26 cellular contexts compared by ENCODE assay signal in genomic region chr5:51646482-51646881, GRCh38.
"Had no signal": no experiment of that assay in that cellular context is flagged by ENCODE, and none has a peak within 500 bp of the region (broad histone marks: within the 10 kb centered on the region; RNA-seq: fewer than 3 reads in every experiment).

No MANE protein-coding gene starts in this region.

- H3K27ac ChIP-seq: colonic mucosa, coronary artery, dorsolateral prefrontal cortex, epithelial cell of prostate, esophagus muscularis mucosa, esophagus squamous epithelium, foreskin keratinocyte, gastrocnemius medialis, gastroesophageal sphincter, heart left ventricle, heart right ventricle had no signal

- H3K27me3 ChIP-seq: colonic mucosa, esophagus muscularis mucosa, esophagus squamous epithelium, foreskin keratinocyte, gastrocnemius medialis, gastroesophageal sphincter, heart left ventricle, heart right ventricle had no signal

- H3K9me3 ChIP-seq: colonic mucosa, esophagus muscularis mucosa, esophagus squamous epithelium, gastrocnemius medialis, gastroesophageal sphincter had no signal

- H3K36me3 ChIP-seq: colonic mucosa, esophagus muscularis mucosa, esophagus squamous epithelium, gastrocnemius medialis, gastroesophageal sphincter, heart left ventricle, heart right ventricle had no signal

- FAIRE-seq: colon, endometrium, endothelial cell of umbilical vein had no signal

- H3K4me3 ChIP-seq: colonic mucosa, coronary artery, dorsolateral prefrontal cortex, esophagus muscularis mucosa, esophagus squamous epithelium, gastrocnemius medialis, gastroesophageal sphincter, heart left ventricle, heart right ventricle had no signal

- DNase-seq: colonic mucosa; cortex of kidney; dermis blood vessel endothelial cell; dorsolateral prefrontal cortex; effector CD4-positive, alpha-beta T cell; effector CD8-positive, alpha-beta T cell; effector memory CD4-positive, alpha-beta T cell; effector memory CD8-positive, alpha-beta T cell; endodermal cell; erythroblast; esophagus squamous epithelium; foreskin fibroblast; foreskin keratinocyte; foreskin melanocyte; gastrocnemius medialis; glutamatergic neuron; head of caudate nucleus; heart left ventricle; heart right ventricle had no signal
